Comparison of ENCODE assay signal across 20 cellular contexts in the genomic region with DNA sequence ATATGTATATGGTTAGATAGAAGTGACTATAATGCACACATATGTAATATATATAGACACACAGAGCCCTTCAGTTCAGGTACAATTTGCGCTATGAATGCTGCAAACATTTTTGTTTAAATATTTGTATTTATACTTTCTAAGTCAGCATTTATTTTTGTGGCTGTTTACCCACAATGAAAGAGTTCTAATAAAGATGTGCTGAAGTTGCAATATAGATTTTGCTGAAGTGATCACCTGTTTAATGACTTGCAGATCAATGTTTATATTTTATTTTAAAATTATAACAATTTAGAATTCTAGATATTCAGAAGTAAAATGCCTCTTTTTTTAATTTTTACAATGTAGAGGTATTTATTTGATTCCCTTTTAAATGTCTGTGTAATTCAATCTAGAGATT. TPM values are rescaled to one million over a fixed set of nuclear protein-coding genes. Genes with fewer than 3 reads are reported as not detected.
A peak's percentile ranks its signal among the peaks of the same experiment; 100 is the strongest.
DNase-seq lines count a peak whose midpoint lies in the region; ATAC-seq, FAIRE-seq and TF ChIP-seq lines count a peak whose summit lies in the region.
"Had no signal": no experiment of that assay in that cellular context is flagged by ENCODE, and none has a peak within 500 bp of the region (broad histone marks: within the 10 kb centered on the region; RNA-seq: fewer than 3 reads in every experiment).

No MANE protein-coding gene starts in this region.

- H3K27me3 ChIP-seq in astrocyte (ENCODE audit: insufficient read depth, low read length) = peaks cover 67% of the 10 kb centered on the region
- peaks cover 0 to 96% (median 38%) of the 10 kb centered on the region in 45 donors for H3K27me3 ChIP-seq in dorsolateral prefrontal cortex
- H3K27me3 ChIP-seq: MG63 had no signal

- TF ChIP-seq CTCF in astrocyte (IDR thresholded peaks at IDR 0.05; ENCODE audit: insufficient read depth, low read depth, low read length) (no peak), dorsolateral prefrontal cortex (IDR thresholded peaks at IDR 0.05 in 54 of 56, conservative IDR thresholded peaks at IDR 0.05 in 2 of 56; ENCODE audit: low read depth in 1 of 56, partially characterized antibody in 56 of 56) (no peak)

- H3K4me3 ChIP-seq in astrocyte (ENCODE audit: insufficient read depth, low read depth, low read length) (peak overlapping the region; percentile 48), dorsolateral prefrontal cortex (peak overlapping the region; percentile 15 to 85 (median 67))
- H3K4me3 ChIP-seq: A549, SK-N-MC had no signal

- CTCF ChIA-PET in activated CD8-positive, alpha-beta T cell treated with anti-CD3 and anti-CD28 coated beads, Interleukin-2, amount 10 ng/mL, durations not matched to agents 7 days and 5 days (lab: Charles Lee) = no interaction called here

- H3K27me3 Mint-ChIP-seq in astrocyte (ENCODE audit: low read depth, unreplicated experiment) = peaks cover 76% of the 10 kb centered on the region
- peaks cover 47% of the 10 kb centered on the region for H3K27me3 Mint-ChIP-seq in activated CD8-positive, alpha-beta T cell treated with anti-CD3 and anti-CD28 coated beads, Interleukin-2, amount 10 ng/mL, durations not matched to agents 7 days and 5 days (ENCODE audit: low read depth)

- no peak overlapping the region for H2AFZ ChIP-seq in astrocyte (ENCODE audit: low read depth, low read length)

- H3K27ac ChIP-seq in astrocyte (ENCODE audit: low read depth, low read length) (no peak overlapping the region), dorsolateral prefrontal cortex (peak overlapping the region in 53 of 59 donors; percentile 33 to 97 (median 90))
- H3K27ac ChIP-seq: A549, RWPE1, SK-N-MC had no signal

- peaks cover 10% of the 10 kb centered on the region for H4K20me1 ChIP-seq in astrocyte (ENCODE audit: insufficient read depth, low read length)

- H3K4me1 Mint-ChIP-seq in astrocyte (ENCODE audit: low read depth, unreplicated experiment) = peaks cover 8% of the 10 kb centered on the region
- peaks cover 3% of the 10 kb centered on the region for H3K4me1 Mint-ChIP-seq in activated CD8-positive, alpha-beta T cell treated with anti-CD3 and anti-CD28 coated beads, Interleukin-2, amount 10 ng/mL, durations not matched to agents 7 days and 5 days (ENCODE audit: low read depth)

- intact Hi-C loops in dorsolateral prefrontal cortex (cut with DNase I) = no loop called here

- no peaks in the 10 kb centered on the region for H3K9me3 ChIP-seq in astrocyte (ENCODE audit: insufficient read depth, low read depth, low read length)
- H3K9me3 ChIP-seq: A549, MG63 had no signal

- H3K36me3 ChIP-seq in astrocyte (ENCODE audit: insufficient read depth, low read length) = no peaks in the 10 kb centered on the region
- H3K36me3 ChIP-seq: MG63 had no signal

- no peaks in the 10 kb centered on the region for H3K36me3 Mint-ChIP-seq in astrocyte (ENCODE audit: low read depth, unreplicated experiment)
- H3K36me3 Mint-ChIP-seq in activated CD8-positive, alpha-beta T cell treated with anti-CD3 and anti-CD28 coated beads, Interleukin-2, amount 10 ng/mL, durations not matched to agents 7 days and 5 days (ENCODE audit: low read depth) = peaks cover 23% of the 10 kb centered on the region

- H3K9ac ChIP-seq in astrocyte (ENCODE audit: low read length) = peak overlapping the region; percentile 81

- DNase-seq in NCI-H510A treated with DMSO at 0.1 percent for 48 hours (lab: John Stamatoyannopoulos, UW) = peak; percentile 23
- no peak for DNase-seq in NCI-H510A (lab: John Stamatoyannopoulos, UW)
- DNase-seq in astrocyte (ENCODE audit: low read depth) = no peak
- no peak for DNase-seq in dorsolateral prefrontal cortex
- no peak for DNase-seq in dedifferentiated amniotic fluid mesenchymal stem cell (ENCODE audit: extremely low spot score)
- no peak for DNase-seq in activated CD8-positive, alpha-beta T cell treated with anti-CD3 and anti-CD28 coated beads, Interleukin-2, amount 10 ng/mL, durations not matched to agents 7 days and 5 days
- DNase-seq: MG63; NCI-H1436 treated with DMSO at 0.1 percent for 48 hours; NCI-H2029 treated with DMSO at 0.1 percent for 48 hours; NK-92 treated with Interleukin-12 subunit alpha and Interleukin-12 subunit beta, amount 100 ng/mL, for 24 hours; SHP77 treated with DMSO at 0.1 percent for 48 hours had no signal

- no peak for FAIRE-seq in astrocyte (lab: Jason Lieb, UNC)
- FAIRE-seq: A549, D721Med, H1 had no signal

- H3K4me2 ChIP-seq in astrocyte (ENCODE audit: low read length) = peak overlapping the region; percentile 59
- H3K4me2 ChIP-seq: A549 had no signal

- peaks cover 80% of the 10 kb centered on the region for H3K79me2 ChIP-seq in astrocyte (ENCODE audit: insufficient read depth, low read length)

- H3K4me1 ChIP-seq in astrocyte (ENCODE audit: insufficient read depth, low read length) = no peaks in the 10 kb centered on the region
- H3K4me1 ChIP-seq: A549 had no signal

- peaks cover 15% of the 10 kb centered on the region for H3K9me3 Mint-ChIP-seq in astrocyte (ENCODE audit: unreplicated experiment)
- peaks cover 6% of the 10 kb centered on the region for H3K9me3 Mint-ChIP-seq in activated CD8-positive, alpha-beta T cell treated with anti-CD3 and anti-CD28 coated beads, Interleukin-2, amount 10 ng/mL, durations not matched to agents 7 days and 5 days (ENCODE audit: insufficient read depth)

- no peak overlapping the region for H3K27ac Mint-ChIP-seq in astrocyte (ENCODE audit: unreplicated experiment)
- no peak overlapping the region for H3K27ac Mint-ChIP-seq in activated CD8-positive, alpha-beta T cell treated with anti-CD3 and anti-CD28 coated beads, Interleukin-2, amount 10 ng/mL, durations not matched to agents 7 days and 5 days
- H3K27ac Mint-ChIP-seq: B cell, CD14-positive monocyte had no signal

- ATAC-seq in activated CD8-positive, alpha-beta T cell treated with anti-CD3 and anti-CD28 coated beads, Interleukin-2, amount 10 ng/mL, durations not matched to agents 7 days and 5 days = no peak
- ATAC-seq in GM18909 (IDR thresholded peaks at IDR 0.05; ENCODE audit: poor library complexity, unreplicated experiment) = no peak
- ATAC-seq: A549 had no signal

- POLR2A ChIA-PET in activated CD8-positive, alpha-beta T cell treated with anti-CD3 and anti-CD28 coated beads, Interleukin-2, amount 10 ng/mL, durations not matched to agents 7 days and 5 days (lab: Charles Lee) = no interaction called here

- H3K4me3 Mint-ChIP-seq in astrocyte (ENCODE audit: unreplicated experiment) = no peak overlapping the region
- no peak overlapping the region for H3K4me3 Mint-ChIP-seq in activated CD8-positive, alpha-beta T cell treated with anti-CD3 and anti-CD28 coated beads, Interleukin-2, amount 10 ng/mL, durations not matched to agents 7 days and 5 days
- H3K4me3 Mint-ChIP-seq: B cell had no signal

RNA-seq across cellular contexts. Expression of gene FOXG1, which starts 3.5 kb away (rescaled TPM):
- total RNA-seq in astrocyte = 0.07 and 0.18 TPM in 2 replicates
- total RNA-seq in dorsolateral prefrontal cortex = 10 to 100 TPM; 25.8 to 72.3 (median 52.9) TPM
- not detected for total RNA-seq in activated CD8-positive, alpha-beta T cell treated with anti-CD3 and anti-CD28 coated beads, Interleukin-2, amount 10 ng/mL, durations not matched to agents 7 days and 5 days
- total RNA-seq: B cell, LHCN-M2 had no signal

Comparison
In these comparisons a context has a peak if more than half of its experiments do, and no peak if none do; other contexts are left out.
1. RNA of gene FOXG1, which starts 3.5 kb away (total RNA-seq): 25.8 to 72.3 TPM in dorsolateral prefrontal cortex; 0.07 to 0.18 TPM in astrocyte and not detected in activated CD8-positive, alpha-beta T cell treated with anti-CD3 and anti-CD28 coated beads, Interleukin-2, amount 10 ng/mL, durations not matched to agents 7 days and 5 days; every median in the first group is over 10 times any median in the second.